29 cellular contexts compared by ENCODE assay signal in the genomic region with DNA sequence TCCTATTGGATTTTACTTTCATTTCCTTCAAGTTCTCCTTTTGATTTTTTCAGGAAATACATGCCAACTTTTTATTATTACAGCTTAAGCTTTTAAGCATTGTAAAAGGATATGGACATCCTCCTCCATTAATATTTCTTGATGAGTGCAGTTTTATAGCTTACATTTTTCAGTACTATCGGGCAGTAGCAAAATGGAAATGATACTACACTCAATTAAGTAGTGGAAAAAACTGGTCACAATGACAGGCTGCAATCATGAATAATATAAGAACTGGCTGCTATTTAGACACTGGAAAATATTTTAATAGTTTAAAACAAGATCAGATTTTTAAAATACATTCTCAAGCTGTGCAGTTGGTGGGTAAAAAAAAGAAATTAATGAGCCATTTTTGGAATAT. TPM values are rescaled to one million over a fixed set of nuclear protein-coding genes. Genes with fewer than 3 reads are reported as not detected.
"Had no signal": no experiment of that assay in that cellular context is flagged by ENCODE, and none has a peak within 500 bp of the region (broad histone marks: within the 10 kb centered on the region; RNA-seq: fewer than 3 reads in every experiment).

No MANE protein-coding gene starts in this region.

- H3K36me3 Mint-ChIP-seq: activated CD8-positive, alpha-beta memory T cell treated with anti-CD3 and anti-CD28 coated beads, Interleukin-2, amount 10 ng/mL, durations not matched to agents 7 days and 5 days had no signal

- H3K27me3 Mint-ChIP-seq: activated B cell treated with CpG ODN at 0.5 μM for 24 hours; activated CD4-positive, alpha-beta T cell treated with anti-CD3 and anti-CD28 coated beads, Interleukin-2, amount 10 ng/mL, durations not matched to agents 24 days and 14 days; activated CD8-positive, alpha-beta memory T cell treated with anti-CD3 and anti-CD28 coated beads, Interleukin-2, amount 10 ng/mL, durations not matched to agents 7 days and 5 days; activated naive CD8-positive, alpha-beta T cell treated with anti-CD3 and anti-CD28 coated beads, Interleukin-2, amount 50 U/mL, for 24 hours; activated T-cell treated with anti-CD3 and anti-CD28 coated beads, Interleukin-2, amount 50 U/mL, for 24 hours had no signal

- H3K4me3 Mint-ChIP-seq: activated B cell treated with CpG ODN at 0.5 μM for 24 hours; activated CD4-positive, alpha-beta T cell treated with anti-CD3 and anti-CD28 coated beads, Interleukin-2, amount 10 ng/mL, durations not matched to agents 24 days and 14 days; activated CD8-positive, alpha-beta memory T cell treated with anti-CD3 and anti-CD28 coated beads, Interleukin-2, amount 10 ng/mL, durations not matched to agents 7 days and 5 days; activated naive CD8-positive, alpha-beta T cell treated with anti-CD3 and anti-CD28 coated beads, Interleukin-2, amount 50 U/mL, for 24 hours; activated T-cell treated with anti-CD3 and anti-CD28 coated beads, Interleukin-2, amount 50 U/mL, for 24 hours; activated T-helper 1 cell treated with anti-CD3 and anti-CD28 coated beads, Interleukin-12 subunit alpha, Interleukin-12 subunit beta, Interleukin-2, Interleukin-4 antibody, amounts not matched to agents 30 ng/mL and 10 ng/mL and 1 ng/mL, durations not matched to agents 14 hours and 24 hours and 36 hours; T-helper 1 cell treated with Interleukin-12 subunit alpha and Interleukin-12 subunit beta and Interleukin-4 antibody, amounts not matched to agents 30 μg/mL and 1 μg/mL, for 36 hours had no signal

- DNase-seq: activated B cell treated with CpG ODN at 0.5 μM for 24 hours; activated CD4-positive, alpha-beta T cell treated with anti-CD3 and anti-CD28 coated beads for 1 hour; activated CD4-positive, alpha-beta T cell treated with anti-CD3 and anti-CD28 coated beads, Interleukin-2, amount 10 ng/mL, durations not matched to agents 24 days and 14 days; activated CD4-positive, alpha-beta T cell treated with anti-CD3 and anti-CD28 coated beads, Interleukin-2, amount 50 U/mL, for 48 hours; activated CD8-positive, alpha-beta memory T cell treated with anti-CD3 and anti-CD28 coated beads, Interleukin-2, amount 10 ng/mL, durations not matched to agents 7 days and 5 days; activated effector memory CD4-positive, alpha-beta T cell treated with Interleukin-2 at 50 U/mL for 16 hours; activated naive CD4-positive, alpha-beta T cell; activated naive CD8-positive, alpha-beta T cell treated with anti-CD3 and anti-CD28 coated beads, Interleukin-2, amount 50 U/mL, for 24 hours; activated T-cell treated with anti-CD3 and anti-CD28 coated beads, Interleukin-2, amount 50 U/mL, for 24 hours; amniotic stem cell; IMR-90; Kasumi-1; KBM-7; NCI-H1105 treated with DMSO at 0.1 percent for 48 hours; NCI-H1436 treated with DMSO at 0.1 percent for 48 hours; NCI-H187; NCI-H2081; NCI-H446 treated with DMSO at 0.1 percent for 48 hours; NCI-H524 treated with DMSO at 0.1 percent for 48 hours; NCI-H748 treated with DMSO at 0.1 percent for 48 hours; Peyer's patch; Right ventricle myocardium superior; SJCRH30; T1000 had no signal

- H3K27me3 ChIP-seq: Peyer's patch, SJCRH30 had no signal

- H3K4me1 Mint-ChIP-seq: activated B cell treated with CpG ODN at 0.5 μM for 24 hours; activated CD4-positive, alpha-beta T cell treated with anti-CD3 and anti-CD28 coated beads, Interleukin-2, amount 10 ng/mL, durations not matched to agents 24 days and 14 days; activated CD8-positive, alpha-beta memory T cell treated with anti-CD3 and anti-CD28 coated beads, Interleukin-2, amount 10 ng/mL, durations not matched to agents 7 days and 5 days; activated naive CD8-positive, alpha-beta T cell treated with anti-CD3 and anti-CD28 coated beads, Interleukin-2, amount 50 U/mL, for 24 hours had no signal

- H3K27ac ChIP-seq: Peyer's patch, RWPE1, SJCRH30 had no signal

- H3K4me3 ChIP-seq: Peyer's patch, SJCRH30 had no signal

- H3K27ac Mint-ChIP-seq: activated B cell treated with CpG ODN at 0.5 μM for 24 hours; activated CD4-positive, alpha-beta T cell treated with anti-CD3 and anti-CD28 coated beads, Interleukin-2, amount 10 ng/mL, durations not matched to agents 24 days and 14 days; activated CD8-positive, alpha-beta memory T cell treated with anti-CD3 and anti-CD28 coated beads, Interleukin-2, amount 10 ng/mL, durations not matched to agents 7 days and 5 days; activated naive CD4-positive, alpha-beta T cell treated with anti-CD3 and anti-CD28 coated beads, Interleukin-2, amount 50 U/mL, for 72 hours; activated naive CD8-positive, alpha-beta T cell treated with anti-CD3 and anti-CD28 coated beads, Interleukin-2, amount 50 U/mL, for 24 hours; activated T-cell treated with anti-CD3 and anti-CD28 coated beads, Interleukin-2, amount 50 U/mL, for 24 hours; activated T-helper 1 cell treated with anti-CD3 and anti-CD28 coated beads, Interleukin-12 subunit alpha, Interleukin-12 subunit beta, Interleukin-2, Interleukin-4 antibody, amounts not matched to agents 30 ng/mL and 10 ng/mL and 1 ng/mL, durations not matched to agents 14 hours and 24 hours and 36 hours; T-helper 1 cell treated with Interleukin-12 subunit alpha and Interleukin-12 subunit beta and Interleukin-4 antibody, amounts not matched to agents 30 μg/mL and 1 μg/mL, for 36 hours had no signal

- ATAC-seq: activated CD8-positive, alpha-beta memory T cell treated with anti-CD3 and anti-CD28 coated beads, Interleukin-2, amount 10 ng/mL, durations not matched to agents 7 days and 5 days; activated naive CD4-positive, alpha-beta T cell treated with anti-CD3 and anti-CD28 coated beads, Interleukin-2, amount 50 U/mL, for 72 hours; activated naive CD8-positive, alpha-beta T cell treated with anti-CD3 and anti-CD28 coated beads, Interleukin-2, amount 50 U/mL, for 24 hours had no signal

- H3K4me1 ChIP-seq: Peyer's patch had no signal

- H3K36me3 ChIP-seq: Peyer's patch, SJCRH30 had no signal

- H3K9me3 ChIP-seq: Peyer's patch, SJCRH30 had no signal

RNA-seq across cellular contexts. Expression of a gene that starts 20.5 kb away (rescaled TPM):
- total RNA-seq: activated B cell treated with CpG ODN at 0.5 μM for 24 hours; activated CD4-positive, alpha-beta T cell treated with anti-CD3 and anti-CD28 coated beads, Interleukin-2, amount 10 ng/mL, durations not matched to agents 24 days and 14 days; activated CD8-positive, alpha-beta memory T cell treated with anti-CD3 and anti-CD28 coated beads, Interleukin-2, amount 10 ng/mL, durations not matched to agents 7 days and 5 days; activated naive CD4-positive, alpha-beta T cell treated with anti-CD3 and anti-CD28 coated beads, Interleukin-2, amount 50 U/mL, for 72 hours; activated T-helper 1 cell treated with anti-CD3 and anti-CD28 coated beads, Interleukin-12 subunit alpha, Interleukin-12 subunit beta, Interleukin-2, Interleukin-4 antibody, amounts not matched to agents 30 ng/mL and 10 ng/mL and 1 ng/mL, durations not matched to agents 14 hours and 24 hours and 36 hours; cardiac septum; IMR-90; Peyer's patch; Right ventricle myocardium superior; SJCRH30 had no signal
- polyA plus RNA-seq: IMR-90 had no signal
